ENCODE assay signal across 28 cellular contexts in the genomic region with DNA sequence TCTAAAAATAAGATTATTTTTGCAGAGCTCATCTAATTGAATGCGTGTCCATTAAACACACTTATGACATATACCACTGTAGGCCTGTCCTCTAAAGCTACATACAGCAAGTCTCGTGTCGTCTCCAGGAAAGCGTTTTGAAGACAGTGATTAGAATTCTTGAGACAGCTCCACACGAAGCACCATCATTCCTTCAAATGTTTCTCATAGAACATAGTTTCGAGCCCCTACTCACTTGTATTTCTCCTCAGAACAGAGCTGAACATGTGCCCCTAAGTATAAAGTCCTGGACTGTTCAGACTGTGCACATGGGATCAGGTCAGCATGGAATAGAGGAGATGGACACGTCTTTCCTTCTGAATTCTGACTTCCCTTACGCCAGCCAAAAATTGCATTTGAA.
"Had no signal": no experiment of that assay in that cellular context is flagged by ENCODE, and none has a peak within 500 bp of the region (broad histone marks: within the 10 kb centered on the region; RNA-seq: fewer than 3 reads in every experiment).

No MANE protein-coding gene starts in this region.

- H3K27ac ChIP-seq: stomach, suprapubic skin, testis, thoracic aorta, tibial artery, tibial nerve, transverse colon, upper lobe of left lung, upper lobe of right lung, uterus, vagina had no signal

- H3K4me3 Mint-ChIP-seq: stimulated activated effector memory CD8-positive, alpha-beta T cell treated with anti-CD3 and anti-CD28 coated beads, Interleukin-12 subunit alpha, Interleukin-12 subunit beta, amount 100 ng/mL, for 72 hours; stimulated activated memory B cell treated with anti-CD40 and anti-IgM and Interleukin-4, amounts not matched to agents 10 μg/mL and 1 μg/mL and 100 μg/mL, for 72 hours; stimulated activated naive B cell treated with anti-CD40 and anti-IgM and Interleukin-4, amounts not matched to agents 10 μg/mL and 1 μg/mL and 100 μg/mL, for 72 hours; stimulated activated naive CD8-positive, alpha-beta T cell treated with anti-CD3 and anti-CD28 coated beads, Interleukin-15, amount 100 ng/mL, for 72 hours; stimulated activated naive CD8-positive, alpha-beta T cell treated with anti-CD3 and anti-CD28 coated beads, Interleukin-15, Interleukin-2, amounts not matched to agents 100 ng/mL and 50 ng/mL, for 24 hours; type B pancreatic cell had no signal

- H3K4me1 Mint-ChIP-seq: stimulated activated effector memory CD8-positive, alpha-beta T cell treated with anti-CD3 and anti-CD28 coated beads, Interleukin-12 subunit alpha, Interleukin-12 subunit beta, amount 100 ng/mL, for 72 hours; stimulated activated memory B cell treated with anti-CD40 and anti-IgM and Interleukin-4, amounts not matched to agents 10 μg/mL and 1 μg/mL and 100 μg/mL, for 72 hours had no signal

- ATAC-seq: stimulated activated effector memory CD8-positive, alpha-beta T cell treated with anti-CD3 and anti-CD28 coated beads, Interleukin-12 subunit alpha, Interleukin-12 subunit beta, amount 100 ng/mL, for 72 hours; stimulated activated memory B cell treated with anti-CD40 and anti-IgM and Interleukin-4, amounts not matched to agents 10 μg/mL and 1 μg/mL and 100 μg/mL, for 72 hours; stimulated activated naive B cell treated with anti-CD40 and anti-IgM and Interleukin-4, amounts not matched to agents 10 μg/mL and 1 μg/mL and 100 μg/mL, for 72 hours; stimulated activated naive CD8-positive, alpha-beta T cell treated with anti-CD3 and anti-CD28 coated beads, Interleukin-15, amount 100 ng/mL, for 72 hours; stimulated activated naive CD8-positive, alpha-beta T cell treated with anti-CD3 and anti-CD28 coated beads, Interleukin-15, Interleukin-2, amounts not matched to agents 100 U/mL and 50 U/mL, for 24 hours; upper lobe of right lung had no signal

- H3K4me3 ChIP-seq: stomach, suprapubic skin, testis, thoracic aorta, tibial artery, tibial nerve, transverse colon, upper lobe of left lung, upper lobe of right lung, uterus, vagina had no signal

- DNase-seq: stimulated activated CD4-positive, alpha-beta T cell treated with anti-CD3 and anti-CD28 coated beads, Interleukin-2, amount 100 ng/mL, for 48 hours; stimulated activated CD4-positive, alpha-beta T cell treated with anti-CD3 and anti-CD28 coated beads, Interleukin-4, amount 100 ng/mL, for 1 hour; stimulated activated CD4-positive, alpha-beta T cell treated with anti-CD3 and anti-CD28 coated beads, Interleukin-4, amount 100 ng/mL, for 24 hours; stimulated activated CD4-positive, alpha-beta T cell treated with anti-CD3 and anti-CD28 coated beads, Interleukin-4, amount 100 ng/mL, for 4 hours; stimulated activated CD8-positive, alpha-beta memory T cell treated with anti-CD3 and anti-CD28 coated beads, Interleukin-4, amount 100 ng/mL, for 48 hours; stimulated activated naive B cell treated with anti-CD40 and anti-IgM and Interleukin-4, amounts not matched to agents 10 μg/mL and 1 μg/mL and 100 μg/mL, for 72 hours; stimulated activated naive CD4-positive, alpha-beta T cell; stimulated activated naive CD4-positive, alpha-beta T cell treated with Interleukin-2 at 50 U/mL for 16 hours; stimulated activated naive CD8-positive, alpha-beta T cell treated with anti-CD3 and anti-CD28 coated beads, Interleukin-15, amount 100 ng/mL, for 72 hours; stimulated activated naive CD8-positive, alpha-beta T cell treated with anti-CD3 and anti-CD28 coated beads, Interleukin-15, Interleukin-2, amounts not matched to agents 100 U/mL and 50 U/mL, for 24 hours; stomach; substantia nigra; testis; tibial artery; transverse colon; trophoblast cell; upper lobe of left lung; upper lobe of right lung; uterus had no signal

- H3K27ac Mint-ChIP-seq: stimulated activated effector memory CD8-positive, alpha-beta T cell treated with anti-CD3 and anti-CD28 coated beads, Interleukin-12 subunit alpha, Interleukin-12 subunit beta, amount 100 ng/mL, for 72 hours; stimulated activated memory B cell treated with anti-CD40 and anti-IgM and Interleukin-4, amounts not matched to agents 10 μg/mL and 1 μg/mL and 100 μg/mL, for 72 hours; stimulated activated naive B cell treated with anti-CD40 and anti-IgM and Interleukin-4, amounts not matched to agents 10 μg/mL and 1 μg/mL and 100 μg/mL, for 72 hours; stimulated activated naive CD8-positive, alpha-beta T cell treated with anti-CD3 and anti-CD28 coated beads, Interleukin-15, amount 100 ng/mL, for 72 hours; stimulated activated naive CD8-positive, alpha-beta T cell treated with anti-CD3 and anti-CD28 coated beads, Interleukin-15, Interleukin-2, amounts not matched to agents 100 ng/mL and 50 ng/mL, for 24 hours; type B pancreatic cell had no signal

- H3K9me3 Mint-ChIP-seq: stimulated activated naive B cell treated with anti-CD40 and anti-IgM and Interleukin-4, amounts not matched to agents 10 μg/mL and 1 μg/mL and 100 μg/mL, for 72 hours; stimulated activated naive CD8-positive, alpha-beta T cell treated with anti-CD3 and anti-CD28 coated beads, Interleukin-15, amount 100 ng/mL, for 72 hours; stimulated activated naive CD8-positive, alpha-beta T cell treated with anti-CD3 and anti-CD28 coated beads, Interleukin-15, Interleukin-2, amounts not matched to agents 100 ng/mL and 50 ng/mL, for 24 hours; type B pancreatic cell had no signal

- H3K36me3 ChIP-seq: stomach, suprapubic skin, thoracic aorta, tibial artery, tibial nerve, transverse colon, upper lobe of left lung, upper lobe of right lung, uterus, vagina had no signal

- H3K36me3 Mint-ChIP-seq: stimulated activated effector memory CD8-positive, alpha-beta T cell treated with anti-CD3 and anti-CD28 coated beads, Interleukin-12 subunit alpha, Interleukin-12 subunit beta, amount 100 ng/mL, for 72 hours; stimulated activated memory B cell treated with anti-CD40 and anti-IgM and Interleukin-4, amounts not matched to agents 10 μg/mL and 1 μg/mL and 100 μg/mL, for 72 hours; stimulated activated naive B cell treated with anti-CD40 and anti-IgM and Interleukin-4, amounts not matched to agents 10 μg/mL and 1 μg/mL and 100 μg/mL, for 72 hours; type B pancreatic cell had no signal

- H3K4me1 ChIP-seq: stomach, suprapubic skin, testis, tibial artery, tibial nerve, transverse colon, upper lobe of left lung, upper lobe of right lung, uterus, vagina had no signal

- H3K27me3 ChIP-seq: suprapubic skin, testis, tibial artery, tibial nerve, upper lobe of left lung, uterus, vagina had no signal

- FAIRE-seq: urothelium cell line had no signal

- H3K9me3 ChIP-seq: stomach, suprapubic skin, testis, thoracic aorta, tibial artery, tibial nerve, transverse colon, upper lobe of left lung, upper lobe of right lung, uterus, vagina had no signal
